8 cellular contexts compared by ENCODE assay signal in genomic region chr5:159099049-159099760, GRCh38. TPM values are rescaled to one million over a fixed set of nuclear protein-coding genes. Genes with fewer than 3 reads are reported as not detected.
DNase-seq lines count a peak whose midpoint lies in the region; ATAC-seq and TF ChIP-seq lines count a peak whose summit lies in the region.

No MANE protein-coding gene starts in this region.

- ATAC-seq in GM21825 (IDR thresholded peaks at IDR 0.05; ENCODE audit: unreplicated experiment) (peak; percentile 31), HG03378 (IDR thresholded peaks at IDR 0.05; ENCODE audit: unreplicated experiment) (no peak)

- H3K36me3 ChIP-seq in urinary bladder (ENCODE audit: insufficient read depth): no peaks in the 10 kb centered on the region

- TF ChIP-seq CTCF in epithelial cell of esophagus (IDR thresholded peaks at IDR 0.05; ENCODE audit: insufficient read depth, low read depth, low read length, missing control alignments): no peak

- H3K4me3 ChIP-seq in epithelial cell of esophagus (ENCODE audit: low read length): peak overlapping the region; percentile 7
- H3K4me3 ChIP-seq in urinary bladder (ENCODE audit: low read depth, low read length): peak overlapping the region; percentile 61

- DNase-seq in Daoy (ENCODE audit: low read depth) (peak; percentile 80), NCI-H2081 treated with DMSO at 0.1 percent for 48 hours (lab: John Stamatoyannopoulos, UW) (peak; percentile 45), epithelial cell of esophagus (ENCODE audit: low read depth) (peak; percentile 52), myocyte (ENCODE audit: low read depth) (peak; percentile 78)
- peak; percentile 49 for DNase-seq in activated CD8-positive, alpha-beta memory T cell treated with anti-CD3 and anti-CD28 coated beads, Interleukin-2, amount 50 U/mL, for 4 hours

- peak overlapping the region; percentile 80 for H3K27ac ChIP-seq in urinary bladder (ENCODE audit: low read depth)

- 1% methylated on average over 55 of the region's 55 CpGs for WGBS in urinary bladder

- no peaks in the 10 kb centered on the region for H3K4me1 ChIP-seq in urinary bladder (ENCODE audit: insufficient read depth)

RNA-seq across cellular contexts. Expression of gene EBF1, which starts 0.5 kb away (rescaled TPM):
- total RNA-seq in Daoy (2014; rRNA removed; shearing (Covaris generic)): 6.3 and 6.4 TPM in 2 replicates
- total RNA-seq in myocyte (4.9 and 5.5 TPM in 2 replicates), urinary bladder (44.1 TPM)
- polyA plus RNA-seq in myocyte (2012): 7.0 TPM
- 16.8 TPM for polyA plus RNA-seq in urinary bladder
